9 cellular contexts compared by ENCODE assay signal in genomic region chr5:141734501-141735231, GRCh38. TPM values are rescaled to one million over a fixed set of nuclear protein-coding genes. Genes with fewer than 3 reads are reported as not detected.
DNase-seq lines count a peak whose midpoint lies in the region; ATAC-seq and TF ChIP-seq lines count a peak whose summit lies in the region.
"Had no signal": no experiment of that assay in that cellular context is flagged by ENCODE, and none has a peak within 500 bp of the region (broad histone marks: within the 10 kb centered on the region; RNA-seq: fewer than 3 reads in every experiment).

No MANE protein-coding gene starts in this region.

- H3K4me3 Mint-ChIP-seq in MCF 10A (ENCODE audit: unreplicated experiment): no peak overlapping the region
- H3K4me3 Mint-ChIP-seq: activated B cell treated with CpG ODN at 0.5 μM for 24 hours had no signal

- H3K27me3 Mint-ChIP-seq in MCF 10A (ENCODE audit: insufficient read depth, unreplicated experiment): peaks cover 48% of the 10 kb centered on the region

- H3K36me3 Mint-ChIP-seq in MCF 10A (ENCODE audit: insufficient read depth, unreplicated experiment): no peaks in the 10 kb centered on the region

- no peak for TF ChIP-seq POLR2A in breast epithelium (IDR thresholded peaks at IDR 0.05)
- no peak for TF ChIP-seq POLR2A in right lobe of liver (IDR thresholded peaks at IDR 0.05)

- H3K4me3 ChIP-seq in breast epithelium (no peak overlapping the region), right lobe of liver (no peak overlapping the region)

- H3K27ac ChIP-seq in breast epithelium: no peak overlapping the region
- H3K27ac ChIP-seq in right lobe of liver: no peak overlapping the region

- POLR2A ChIA-PET in MCF 10A (lab: Yijun Ruan, JAX): interaction anchor here (0.9 kb wide), 1 partner anchor 19 kb away, joined by 3 read pairs; no protein-coding TSS in a partner anchor

- BruUV-seq in MCF 10A (replicated peaks; lab: Mats Ljungman, UMichigan): no TSS peak

- H3K4me1 Mint-ChIP-seq in MCF 10A (ENCODE audit: insufficient read depth, unreplicated experiment): no peaks in the 10 kb centered on the region
- H3K4me1 Mint-ChIP-seq: activated B cell treated with CpG ODN at 0.5 μM for 24 hours had no signal

- no peaks in the 10 kb centered on the region for H3K4me1 ChIP-seq in breast epithelium
- no peaks in the 10 kb centered on the region for H3K4me1 ChIP-seq in right lobe of liver

- CTCF ChIA-PET in MCF 10A (lab: Yijun Ruan, JAX): interaction anchor here (0.6 to 0.7 kb wide), 2 partner anchors 14 to 29 kb away, joined by 4 read pairs; no protein-coding TSS in a partner anchor

- H3K36me3 ChIP-seq in breast epithelium (no peaks in the 10 kb centered on the region), right lobe of liver (no peaks in the 10 kb centered on the region)

- peaks cover 0 to 3% of the 10 kb centered on the region in 2 donors for H3K27me3 ChIP-seq in breast epithelium
- H3K27me3 ChIP-seq in right lobe of liver: no peaks in the 10 kb centered on the region

- no peak for TF ChIP-seq CTCF in MCF 10A (IDR thresholded peaks at IDR 0.05; ENCODE audit: unreplicated experiment)
- no peak for TF ChIP-seq CTCF in breast epithelium (IDR thresholded peaks at IDR 0.05)
- no peak for TF ChIP-seq CTCF in right lobe of liver (IDR thresholded peaks at IDR 0.05)
- no peak for TF ChIP-seq CTCF in omental fat pad (IDR thresholded peaks at IDR 0.05)

- no peak overlapping the region for H3K27ac Mint-ChIP-seq in MCF 10A (ENCODE audit: low read depth, unreplicated experiment)
- H3K27ac Mint-ChIP-seq: activated B cell treated with CpG ODN at 0.5 μM for 24 hours had no signal

- 8% methylated on average over 2 of the region's 4 CpGs for WGBS in right lobe of liver (ENCODE audit: insufficient coverage, low coverage, low lambda C conversion rate, missing lambda C conversion rate)

- no peaks in the 10 kb centered on the region for H3K9me3 Mint-ChIP-seq in MCF 10A (ENCODE audit: unreplicated experiment)
- H3K9me3 Mint-ChIP-seq: activated B cell treated with CpG ODN at 0.5 μM for 24 hours had no signal

- DNase-seq in MCF 10A (ENCODE audit: unreplicated experiment) (peak; percentile 81), breast epithelium (ENCODE audit: low spot score in 2 of 2) (no peak), NCI-H510A treated with DMSO at 0.1 percent for 48 hours (lab: John Stamatoyannopoulos, UW) (peak; percentile 69), amniotic stem cell (lab: John Stamatoyannopoulos, UW) (peak; percentile 25), right lobe of liver (peak in 1 of 3 donors; percentile 37), omental fat pad (ENCODE audit: low spot score) (no peak)
- DNase-seq: activated B cell treated with CpG ODN at 0.5 μM for 24 hours had no signal

- intact Hi-C loops in MCF 10A (cut with micrococcal nuclease) (loop anchor here (1.0 to 2.0 kb wide), 3 partner anchors 9 to 45 kb away; no protein-coding TSS in a partner anchor), breast epithelium (cut with DNase I; ENCODE audit: low total_unique reads) (no loop called here), right lobe of liver (cut with DNase I) (no loop called here)

- H3K9me3 ChIP-seq in breast epithelium (no peaks in the 10 kb centered on the region), right lobe of liver (no peaks in the 10 kb centered on the region)

- ATAC-seq in right lobe of liver (peak; percentile 47 to 73 (median 64)), HG02610 (IDR thresholded peaks at IDR 0.05; ENCODE audit: unreplicated experiment) (no peak), HG03442 (IDR thresholded peaks at IDR 0.05; ENCODE audit: unreplicated experiment) (no peak), omental fat pad (ENCODE audit: low FRiP score) (no peak)

RNA-seq across cellular contexts. Expression of gene ARAP3, which starts 52.6 kb away (rescaled TPM):
- total RNA-seq in MCF 10A (2022) (19.8 and 22.8 TPM in 2 replicates), breast epithelium (10 to 100 TPM in 1 of 3 donors, 1 to 10 TPM in 2; 2.6 to 12.1 (median 5.9) TPM), right lobe of liver (1 to 10 TPM; 1.4 to 6.0 (median 3.7) TPM), omental fat pad (10 to 100 TPM in 1 of 4 donors, 1 to 10 TPM in 3; 2.6 to 36.1 (median 9.1) TPM)

Comparison
In these comparisons a context has a peak if more than half of its experiments do, and no peak if none do; other contexts are left out.
1. DNase-seq: peak in MCF 10A (single experiment), NCI-H510A treated with DMSO at 0.1 percent for 48 hours (single experiment) and amniotic stem cell (single experiment); none in breast epithelium (0 of 2) and omental fat pad (single experiment).
2. ATAC-seq: peak in right lobe of liver (4 of 4); none in HG02610 (single experiment), HG03442 (single experiment) and omental fat pad (single experiment).